Comparison of ENCODE assay signal across 12 cellular contexts in the genomic region with DNA sequence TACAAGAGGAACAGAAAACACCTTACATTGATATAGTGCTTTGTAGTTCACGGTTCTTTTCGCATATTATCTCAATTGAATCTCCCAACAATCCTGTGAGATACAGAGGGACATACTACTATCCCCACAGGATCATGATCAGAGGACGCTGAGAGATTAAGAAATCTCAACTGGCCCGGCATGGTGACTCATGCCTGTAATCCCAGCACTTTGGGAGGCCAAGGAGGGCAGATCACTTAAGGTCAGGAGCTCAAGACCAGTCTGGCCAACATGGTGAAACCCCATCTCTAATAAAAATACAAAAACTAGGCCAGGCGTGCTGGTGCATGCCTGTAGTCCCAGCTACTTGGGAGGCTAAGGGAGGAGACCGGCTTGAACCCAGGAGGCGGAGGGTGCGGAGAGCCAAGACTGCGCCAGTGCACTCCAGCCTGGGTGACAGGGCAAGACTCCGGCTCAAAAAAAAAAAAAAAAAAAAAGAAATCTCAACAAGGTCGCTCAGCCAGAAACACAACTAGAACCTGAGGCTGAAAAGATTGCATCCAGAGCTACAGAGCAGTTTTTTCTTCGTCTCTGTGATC. TPM values are rescaled to one million over a fixed set of nuclear protein-coding genes. Genes with fewer than 3 reads are reported as not detected.
DNase-seq lines count a peak whose midpoint lies in the region; ATAC-seq, FAIRE-seq and TF ChIP-seq lines count a peak whose summit lies in the region.
"Had no signal": no experiment of that assay in that cellular context is flagged by ENCODE, and none has a peak within 500 bp of the region (broad histone marks: within the 10 kb centered on the region; RNA-seq: fewer than 3 reads in every experiment).

No MANE protein-coding gene starts in this region.

- BruUV-seq in K562 (replicated peaks; lab: Mats Ljungman, UMichigan), result no TSS peak

- DNase-seq in SK-N-SH (no peak), K562 (ENCODE audit: extremely low read depth in 1 of 4, low spot score in 3 of 4) (no peak), lower lobe of right lung (no peak), uterus (no peak), Karpas-422 (no peak)
- DNase-seq: activated CD4-positive, alpha-beta T cell treated with anti-CD3 and anti-CD28 coated beads, Interleukin-2, amount 50 U/mL, for 1 hour; activated naive CD4-positive, alpha-beta T cell; glutamatergic neuron; NCI-H510A had no signal

- no peak for TF ChIP-seq POLR2A in K562 (conservative IDR thresholded peaks at IDR 0.05)
- no peak for TF ChIP-seq POLR2A in uterus (IDR thresholded peaks at IDR 0.05)

- no peaks in the 10 kb centered on the region for H3K36me3 ChIP-seq in SK-N-SH (replicated peaks in 1 of 2; ENCODE audit: control insufficient read depth in 1 of 2, insufficient read depth in 2 of 2, low read length in 1 of 2)
- H3K36me3 ChIP-seq in K562 (ENCODE audit: control insufficient read depth, insufficient read depth, low read length), result 0 out of 3 replicates have a peak, but pooled peaks cover 2% of the 10 kb centered on the region
- no peaks in the 10 kb centered on the region for H3K36me3 ChIP-seq in lower lobe of right lung
- no peaks in the 10 kb centered on the region for H3K36me3 ChIP-seq in uterus
- H3K36me3 ChIP-seq in Karpas-422 (ENCODE audit: insufficient read depth, low read length), result no peaks in the 10 kb centered on the region

- in situ Hi-C loops in K562 (cut with MboI), result loop anchor here (5.0 kb wide), 3 partner anchors 118 to 208 kb away; partner anchors contain the start of gene SAT1

- H3K9ac ChIP-seq in SK-N-SH (no peak overlapping the region), K562 (ENCODE audit: insufficient read depth in 1 of 2, low read depth in 2 of 2, low read length in 2 of 2) (no peak overlapping the region), Karpas-422 (ENCODE audit: low read length) (no peak overlapping the region)

- no peaks in the 10 kb centered on the region for H3K9me1 ChIP-seq in K562 (ENCODE audit: control insufficient read depth, insufficient read depth, low read length)

- H3K27ac ChIP-seq in SK-N-SH (ENCODE audit: low read depth in 2 of 2, low read length in 1 of 2) (peak overlapping the region in 1 of 2 experiments; percentile 55; a peak in 2 of 4 replicates), K562 (ENCODE audit: extremely low read depth, low read depth, low read length) (no peak overlapping the region), lower lobe of right lung (peak overlapping the region; percentile 36), uterus (peak overlapping the region; percentile 9 to 85), Karpas-422 (ENCODE audit: low read length) (no peak overlapping the region)

- H3K4me3 ChIP-seq in SK-N-SH (ENCODE audit: low read depth in 2 of 2, low read length in 1 of 2) (no peak overlapping the region), K562 (no peak overlapping the region), lower lobe of right lung (no peak overlapping the region), uterus (no peak overlapping the region), Karpas-422 (ENCODE audit: low read length) (no peak overlapping the region)

- WGBS in SK-N-SH (ENCODE audit: low lambda C conversion rate), result 54% methylated on average over 12 of the region's 12 CpGs
- 49% methylated on average over 9 of the region's 12 CpGs for WGBS in K562 (ENCODE audit: insufficient coverage, low coverage, missing lambda C conversion rate)

- H2AFZ ChIP-seq in SK-N-SH (ENCODE audit: low read depth) (no peak overlapping the region), K562 (ENCODE audit: low read depth, low read length) (no peak overlapping the region), Karpas-422 (ENCODE audit: low read length) (no peak overlapping the region)

- H3K79me2 ChIP-seq in SK-N-SH (ENCODE audit: insufficient read depth) (peaks cover 7% of the 10 kb centered on the region; the same call in 1 of the 2 replicates), K562 (ENCODE audit: control insufficient read depth, insufficient read depth, low read length) (peaks cover 31% of the 10 kb centered on the region), Karpas-422 (ENCODE audit: low read length) (peaks cover 48% of the 10 kb centered on the region)

- no peak for ATAC-seq in SK-N-SH treated with all-trans-retinoic acid at 6 μM for 48 hours
- no peak for ATAC-seq in K562
- ATAC-seq in lower lobe of right lung, result peak in 1 of 2 donors; percentile 54
- ATAC-seq in HG03025 (IDR thresholded peaks at IDR 0.05; ENCODE audit: low FRiP score, unreplicated experiment), result no peak
- ATAC-seq in HG03139 (IDR thresholded peaks at IDR 0.05; ENCODE audit: unreplicated experiment), result no peak

- TF ChIP-seq RAD21 in SK-N-SH (IDR thresholded peaks at IDR 0.05; ENCODE audit: low read length), result no peak
- no peak for TF ChIP-seq RAD21 in K562 (CRISPR knock-in tag; conservative IDR thresholded peaks at IDR 0.05 in 1 of 2, IDR thresholded peaks at IDR 0.05 in 1 of 2)

- POLR2A ChIA-PET in SK-N-SH (lab: Yijun Ruan, JAX), result interaction anchor here (1.7 kb wide), 1 partner anchor 117 kb away, joined by 9 read pairs; the partner anchor contains the start of gene SAT1
- POLR2A ChIA-PET in K562 (lab: Yijun Ruan, JAX), result interaction anchor here (1.1 kb wide), 2 partner anchors 118 to 154 kb away, joined by 3 to 4 read pairs; partner anchors contain the start of gene SAT1

- H3K4me1 ChIP-seq in SK-N-SH (ENCODE audit: control insufficient read depth in 1 of 2, insufficient read depth in 2 of 2, low read depth in 1 of 2, low read length in 1 of 2) (peaks cover 3 to 10% of the 10 kb centered on the region in 2 experiments; a peak in 2 of 4 replicates), K562 (replicated peaks in 1 of 2; ENCODE audit: control insufficient read depth in 2 of 2, insufficient read depth in 2 of 2, low read length in 2 of 2) (peaks cover 2 to 18% of the 10 kb centered on the region in 2 experiments; a peak in 3 of 5 replicates), lower lobe of right lung (peaks cover 18% of the 10 kb centered on the region), uterus (no peaks in the 10 kb centered on the region), Karpas-422 (ENCODE audit: low read length) (peaks cover 33% of the 10 kb centered on the region)

- H4K20me1 ChIP-seq in SK-N-SH (ENCODE audit: insufficient read depth) (no peaks in the 10 kb centered on the region), K562 (replicated peaks; ENCODE audit: control insufficient read depth, insufficient read depth, low read length) (peaks cover 3% of the 10 kb centered on the region), Karpas-422 (ENCODE audit: insufficient read depth, low read depth, low read length) (no peaks in the 10 kb centered on the region)

- no peak for FAIRE-seq in K562 (lab: Jason Lieb, UNC)

- H3K9me3 ChIP-seq in SK-N-SH (no peaks in the 10 kb centered on the region), K562 (replicated peaks; ENCODE audit: control insufficient read depth, insufficient read depth, low read depth, low read length) (no peaks in the 10 kb centered on the region), lower lobe of right lung (no peaks in the 10 kb centered on the region), uterus (no peaks in the 10 kb centered on the region), Karpas-422 (ENCODE audit: low read length) (no peaks in the 10 kb centered on the region)

- H3K4me2 ChIP-seq in SK-N-SH (no peak overlapping the region), K562 (ENCODE audit: insufficient read depth, low read length) (no peak overlapping the region), Karpas-422 (ENCODE audit: low read depth, low read length, poor library complexity, severe bottlenecking) (no peak overlapping the region)

- H3K27me3 ChIP-seq in SK-N-SH (ENCODE audit: insufficient read depth), result no peaks in the 10 kb centered on the region
- H3K27me3 ChIP-seq in K562 (ENCODE audit: control insufficient read depth in 2 of 2, insufficient read depth in 2 of 2, low read length in 2 of 2), result no peaks in the 10 kb centered on the region
- H3K27me3 ChIP-seq in lower lobe of right lung (ENCODE audit: low read depth), result no peaks in the 10 kb centered on the region
- H3K27me3 ChIP-seq in uterus, result no peaks in the 10 kb centered on the region
- no peaks in the 10 kb centered on the region for H3K27me3 ChIP-seq in Karpas-422 (ENCODE audit: low read length)

- H3F3A ChIP-seq in SK-N-SH (replicated peaks; ENCODE audit: insufficient read depth), result peaks cover 8% of the 10 kb centered on the region

- CTCF ChIA-PET in SK-N-SH (lab: Yijun Ruan, JAX) (interaction anchor here (1.1 to 3.0 kb wide), 3 partner anchors 101 to 208 kb away, joined by 3 to 67 read pairs (median 63); partner anchors contain the start of gene SAT1), K562 (lab: Yijun Ruan, JAX; ENCODE audit: low intra/inter-chr PET ratio) (interaction anchor here (2.9 to 4.0 kb wide), 2 partner anchors 118 to 206 kb away, joined by 32 to 74 read pairs; partner anchors contain the start of gene SAT1)

- H3K9me2 ChIP-seq in SK-N-SH (no peaks in the 10 kb centered on the region), Karpas-422 (replicated peaks; ENCODE audit: insufficient read depth, low read length) (no peaks in the 10 kb centered on the region)

- intact Hi-C loops in K562 (cut with micrococcal nuclease) (loop anchor here (5.0 kb wide), 1 partner anchor 58 kb away; no protein-coding TSS in a partner anchor), lower lobe of right lung (cut with DNase I) (loop anchor here (10.0 kb wide), 1 partner anchor 116 kb away; the partner anchor contains the start of gene SAT1), uterus (cut with DNase I; ENCODE audit: low total_unique reads) (loop anchor here (5.0 kb wide), 2 partner anchors 118 to 208 kb away; partner anchors contain the start of gene SAT1)

- no peak for TF ChIP-seq CTCF in SK-N-SH (IDR thresholded peaks at IDR 0.05)
- TF ChIP-seq CTCF in K562 (IDR thresholded peaks at IDR 0.05 in 2 of 3, conservative IDR thresholded peaks at IDR 0.05 in 1 of 3; ENCODE audit: insufficient read depth in 2 of 3, low read depth in 1 of 3, low read length in 3 of 3), result no peak
- no peak for TF ChIP-seq CTCF in lower lobe of right lung (IDR thresholded peaks at IDR 0.05)
- no peak for TF ChIP-seq CTCF in uterus (IDR thresholded peaks at IDR 0.05)

- TF ChIP-seq EP300 in SK-N-SH (IDR thresholded peaks at IDR 0.05; ENCODE audit: borderline replicate concordance in 1 of 2, low read depth in 1 of 2, low read length in 1 of 2) (no peak), K562 (IDR thresholded peaks at IDR 0.05; ENCODE audit: low read length) (no peak; the same call in 1 of the 2 replicates)

RNA-seq across cellular contexts. Expression of gene APOO, which starts 7.4 kb away (rescaled TPM):
- polyA plus RNA-seq in SK-N-SH (2012; rRNA removed) (20.3 and 22.0 TPM in 2 replicates), K562 (2011; rRNA removed) (55.2 and 67.3 TPM in 2 replicates), K562 (2014; fragmentation: Illumina TruSeq; extraction: Trizol) (62.9 and 72.0 TPM in 2 replicates), K562 (2014; fragmentation: Nextera tagmentation; extraction: Ambion mirVana) (10 to 100 TPM; 46.5 to 76.4 TPM), K562 (2014; rRNA removed) (58.9 and 63.6 TPM in 2 replicates)
- 26.1 and 31.1 TPM in 2 replicates for polyA plus RNA-seq in SK-N-SH (2012; cell fraction: cytosol; rRNA removed)
- polyA plus RNA-seq in SK-N-SH (2012; cell fraction: nucleus; rRNA removed), result 5.4 and 8.5 TPM in 2 replicates
- 16.2 and 19.7 TPM in 2 replicates for total RNA-seq in K562 (2011; cell fraction: chromatin; rRNA removed; ENCODE audit: low replicate concordance)
- total RNA-seq in K562 (2011; cell fraction: nucleolus; rRNA removed), result 11.2 and 12.5 TPM in 2 replicates
- total RNA-seq in K562 (2011; cell fraction: nucleoplasm; rRNA removed), result 18.0 and 23.3 TPM in 2 replicates
- total RNA-seq in K562 (2014; rRNA removed) (37.3 and 43.7 TPM in 2 replicates), K562 (2014; rRNA removed; fragmentation: Illumina TruSeq; extraction: Trizol) (60.8 and 64.4 TPM in 2 replicates), K562 (2015; rRNA removed; fragmentation: Illumina TruSeq; extraction: Trizol) (56.9 and 59.7 TPM in 2 replicates), K562 (2021) (59.8 and 63.9 TPM in 2 replicates), lower lobe of right lung (15.9 TPM), uterus (10 to 100 TPM in 3 of 4 donors, 1 to 10 TPM in 1; 2.0 to 21.9 (median 11.2) TPM)
- polyA plus RNA-seq in K562 (2011; cell fraction: cytosol; rRNA removed), result 34.2 and 35.9 TPM in 2 replicates
- 9.4 and 13.6 TPM in 2 replicates for polyA plus RNA-seq in K562 (2011; cell fraction: nucleus; rRNA removed)
- 78.6 and 89.2 TPM in 2 replicates for polyA plus RNA-seq in K562 (2012)
- polyA minus RNA-seq in K562 (2011; rRNA and poly(A)+ RNA removed), result 30.1 and 34.1 TPM in 2 replicates
- polyA minus RNA-seq in K562 (2011; cell fraction: cytosol; rRNA and poly(A)+ RNA removed), result 4.8 and 11.5 TPM in 2 replicates
- polyA minus RNA-seq in K562 (2011; cell fraction: nucleus; rRNA and poly(A)+ RNA removed), result 6.3 and 8.2 TPM in 2 replicates
- 27.3 and 37.4 TPM in 2 replicates for total RNA-seq in Karpas-422 (2014; rRNA removed; shearing (Covaris generic); ENCODE audit: low replicate concordance)

RNA-seq across cellular contexts. Expression of gene CXorf58, which starts 7.5 kb away (rescaled TPM):
- polyA plus RNA-seq in SK-N-SH (2012; rRNA removed) (not detected in 2 replicates), K562 (2011; rRNA removed) (0.11 and 0.17 TPM in 2 replicates), K562 (2014; fragmentation: Illumina TruSeq; extraction: Trizol) (not detected in 2 replicates), K562 (2014; fragmentation: Nextera tagmentation; extraction: Ambion mirVana) (under 1 TPM; 0.10 to 0.13 TPM), K562 (2014; rRNA removed) (0.26 TPM in 1 of 2 replicates, not detected in the other)
- 0.01 TPM in 2 replicates for polyA plus RNA-seq in SK-N-SH (2012; cell fraction: cytosol; rRNA removed)
- polyA plus RNA-seq in SK-N-SH (2012; cell fraction: nucleus; rRNA removed), result 0.02 TPM in 1 of 2 replicates, not detected in the other
- not detected in 2 replicates for total RNA-seq in K562 (2011; cell fraction: chromatin; rRNA removed; ENCODE audit: low replicate concordance)
- not detected in 2 replicates for total RNA-seq in K562 (2011; cell fraction: nucleolus; rRNA removed)
- total RNA-seq in K562 (2011; cell fraction: nucleoplasm; rRNA removed), result not detected in 2 replicates
- total RNA-seq in K562 (2014; rRNA removed) (0.12 and 0.27 TPM in 2 replicates), K562 (2014; rRNA removed; fragmentation: Illumina TruSeq; extraction: Trizol) (0.13 and 0.15 TPM in 2 replicates), K562 (2015; rRNA removed; fragmentation: Illumina TruSeq; extraction: Trizol) (0.25 TPM in 1 of 2 replicates, not detected in the other), K562 (2021) (0.25 TPM in 1 of 2 replicates, not detected in the other), lower lobe of right lung (0.27 TPM), uterus (under 1 TPM in 2 of 4 donors, not detected in 2; 0.14 to 0.29 TPM)
- polyA plus RNA-seq in K562 (2011; cell fraction: cytosol; rRNA removed), result 0.12 TPM in 1 of 2 replicates, not detected in the other
- not detected in 2 replicates for polyA plus RNA-seq in K562 (2011; cell fraction: nucleus; rRNA removed)
- polyA plus RNA-seq in K562 (2012), result 0.08 TPM in 1 of 2 replicates, not detected in the other
- 0.11 TPM in 1 of 2 replicates, not detected in the other for polyA minus RNA-seq in K562 (2011; rRNA and poly(A)+ RNA removed)
- polyA minus RNA-seq in K562 (2011; cell fraction: cytosol; rRNA and poly(A)+ RNA removed), result not detected in 2 replicates
- not detected in 2 replicates for polyA minus RNA-seq in K562 (2011; cell fraction: nucleus; rRNA and poly(A)+ RNA removed)
- total RNA-seq in Karpas-422 (2014; rRNA removed; shearing (Covaris generic); ENCODE audit: low replicate concordance), result not detected in 2 replicates

Comparison
In these comparisons a context has a peak if more than half of its experiments do, and no peak if none do; other contexts are left out.
1. H3K27ac ChIP-seq: peak in lower lobe of right lung (single experiment) and uterus (2 of 2); none in K562 (single experiment) and Karpas-422 (single experiment).
2. Of the 27 proteins assayed by ChIP-seq in both K562 and SK-N-SH: peak only in K562: JUND; only in SK-N-SH: none; in both: none; in neither: 25; mixed calls (peak in some experiments, not most) for 1.